In genomic region chr2:206533977-206534376, GRCh38 we compare ENCODE assay signal across 19 cellular contexts.
A peak's percentile ranks its signal among the peaks of the same experiment; 100 is the strongest.
DNase-seq lines count a peak whose midpoint lies in the region; ATAC-seq and TF ChIP-seq lines count a peak whose summit lies in the region.
"Had no signal": no experiment of that assay in that cellular context is flagged by ENCODE, and none has a peak within 500 bp of the region (broad histone marks: within the 10 kb centered on the region; RNA-seq: fewer than 3 reads in every experiment).

No MANE protein-coding gene starts in this region.

- no peak overlapping the region for H3K27ac Mint-ChIP-seq in effector memory CD8-positive, alpha-beta T cell
- H3K27ac Mint-ChIP-seq: CD14-positive monocyte had no signal

- H2AFZ ChIP-seq in KMS-11 (ENCODE audit: low read depth), result no peak overlapping the region
- H2AFZ ChIP-seq in osteoblast (ENCODE audit: low read length), result no peak overlapping the region

- ATAC-seq in GM18502 (IDR thresholded peaks at IDR 0.05; ENCODE audit: poor library complexity, unreplicated experiment) (peak; percentile 70), GM21390 (IDR thresholded peaks at IDR 0.05; ENCODE audit: unreplicated experiment) (peak; percentile 63), HG03139 (IDR thresholded peaks at IDR 0.05; ENCODE audit: unreplicated experiment) (peak; percentile 53)
- no peak for ATAC-seq in effector memory CD8-positive, alpha-beta T cell (replicated peaks)
- ATAC-seq: Panc1, T-helper 17 cell had no signal

- H3K36me3 Mint-ChIP-seq in effector memory CD8-positive, alpha-beta T cell (ENCODE audit: insufficient read depth), result no peaks in the 10 kb centered on the region
- H3K36me3 Mint-ChIP-seq: CD14-positive monocyte had no signal

- H3K4me2 ChIP-seq in KMS-11 (peak overlapping the region; percentile 84), osteoblast (ENCODE audit: insufficient read depth, low read length) (no peak overlapping the region)

- H3K79me2 ChIP-seq in KMS-11 (ENCODE audit: insufficient read depth, low read depth), result no peaks in the 10 kb centered on the region
- no peaks in the 10 kb centered on the region for H3K79me2 ChIP-seq in osteoblast (ENCODE audit: insufficient read depth, low read length)

- H3K4me3 Mint-ChIP-seq in effector memory CD8-positive, alpha-beta T cell, result no peak overlapping the region
- H3K4me3 Mint-ChIP-seq: CD14-positive monocyte, T-helper 17 cell had no signal

- H3K4me1 ChIP-seq in KMS-11 (ENCODE audit: low read depth, poor library complexity, severe bottlenecking) (peaks cover 73% of the 10 kb centered on the region), osteoblast (ENCODE audit: insufficient read depth, low read length) (no peaks in the 10 kb centered on the region)
- H3K4me1 ChIP-seq: SJSA1 had no signal

- no peaks in the 10 kb centered on the region for H3K9me3 ChIP-seq in osteoblast (ENCODE audit: low read depth, low read length)
- H3K9me3 ChIP-seq: SJSA1 had no signal

- H3K27ac ChIP-seq in KMS-11 (peak overlapping the region; percentile 72), osteoblast (ENCODE audit: low read depth, low read length) (no peak overlapping the region), dorsolateral prefrontal cortex (no peak overlapping the region)
- H3K27ac ChIP-seq: 22Rv1, HL-60, SJSA1 had no signal

- H3K27me3 Mint-ChIP-seq in effector memory CD8-positive, alpha-beta T cell, result peaks cover 9 to 17% of the 10 kb centered on the region in 2 donors

- H3K27me3 ChIP-seq in KMS-11 (ENCODE audit: insufficient read depth, low read depth), result no peaks in the 10 kb centered on the region
- no peaks in the 10 kb centered on the region for H3K27me3 ChIP-seq in osteoblast (ENCODE audit: insufficient read depth, low read length)
- H3K27me3 ChIP-seq in dorsolateral prefrontal cortex, result no peaks in the 10 kb centered on the region

- H4K20me1 ChIP-seq in KMS-11 (ENCODE audit: insufficient read depth), result no peaks in the 10 kb centered on the region
- no peaks in the 10 kb centered on the region for H4K20me1 ChIP-seq in osteoblast (ENCODE audit: insufficient read depth, low read length)

- TF ChIP-seq CTCF in KMS-11 (conservative IDR thresholded peaks at IDR 0.05; ENCODE audit: low read depth, low read length), result no peak
- no peak for TF ChIP-seq CTCF in osteoblast (IDR thresholded peaks at IDR 0.05; ENCODE audit: extremely low read depth, low read depth, low read length)
- no peak for TF ChIP-seq CTCF in dorsolateral prefrontal cortex (IDR thresholded peaks at IDR 0.05 in 54 of 56, conservative IDR thresholded peaks at IDR 0.05 in 2 of 56; ENCODE audit: low read depth in 1 of 56, partially characterized antibody in 56 of 56)

- no peaks in the 10 kb centered on the region for H3K9me3 Mint-ChIP-seq in effector memory CD8-positive, alpha-beta T cell
- H3K9me3 Mint-ChIP-seq: CD14-positive monocyte had no signal

- DNase-seq in DMS153 treated with DMSO at 0.1 percent for 48 hours (lab: John Stamatoyannopoulos, UW; ENCODE audit: unreplicated experiment), result no peak
- no peak for DNase-seq in osteoblast (ENCODE audit: insufficient read length, low spot score, missing footprints)
- no peak for DNase-seq in effector memory CD8-positive, alpha-beta T cell
- no peak for DNase-seq in dorsolateral prefrontal cortex
- DNase-seq: AML-193, GDM1, NCI-H1436 treated with DMSO at 0.1 percent for 48 hours, NCI-H2029, NCI-H526 treated with DMSO at 0.1 percent for 48 hours, T-helper 17 cell had no signal

- intact Hi-C loops in dorsolateral prefrontal cortex (cut with DNase I), result no loop called here

- H3K4me1 Mint-ChIP-seq in effector memory CD8-positive, alpha-beta T cell (ENCODE audit: low read depth in 2 of 2), result peaks cover 0 to 3% of the 10 kb centered on the region in 2 donors
- H3K4me1 Mint-ChIP-seq: CD14-positive monocyte had no signal

- H3K4me3 ChIP-seq in KMS-11 (IDR thresholded peaks at IDR 0.05; ENCODE audit: insufficient read depth, low read depth, low read length) (no peak overlapping the region), osteoblast (ENCODE audit: insufficient read depth, low read length) (no peak overlapping the region), dorsolateral prefrontal cortex (no peak overlapping the region)
- H3K4me3 ChIP-seq: SJSA1 had no signal

- no peak overlapping the region for H3K9ac ChIP-seq in KMS-11

- H3K36me3 ChIP-seq in KMS-11 (ENCODE audit: insufficient read depth) (no peaks in the 10 kb centered on the region; the same call in 1 of the 2 replicates), osteoblast (ENCODE audit: insufficient read depth, low read length) (no peaks in the 10 kb centered on the region)
- H3K36me3 ChIP-seq: SJSA1 had no signal
